In the genomic region with DNA sequence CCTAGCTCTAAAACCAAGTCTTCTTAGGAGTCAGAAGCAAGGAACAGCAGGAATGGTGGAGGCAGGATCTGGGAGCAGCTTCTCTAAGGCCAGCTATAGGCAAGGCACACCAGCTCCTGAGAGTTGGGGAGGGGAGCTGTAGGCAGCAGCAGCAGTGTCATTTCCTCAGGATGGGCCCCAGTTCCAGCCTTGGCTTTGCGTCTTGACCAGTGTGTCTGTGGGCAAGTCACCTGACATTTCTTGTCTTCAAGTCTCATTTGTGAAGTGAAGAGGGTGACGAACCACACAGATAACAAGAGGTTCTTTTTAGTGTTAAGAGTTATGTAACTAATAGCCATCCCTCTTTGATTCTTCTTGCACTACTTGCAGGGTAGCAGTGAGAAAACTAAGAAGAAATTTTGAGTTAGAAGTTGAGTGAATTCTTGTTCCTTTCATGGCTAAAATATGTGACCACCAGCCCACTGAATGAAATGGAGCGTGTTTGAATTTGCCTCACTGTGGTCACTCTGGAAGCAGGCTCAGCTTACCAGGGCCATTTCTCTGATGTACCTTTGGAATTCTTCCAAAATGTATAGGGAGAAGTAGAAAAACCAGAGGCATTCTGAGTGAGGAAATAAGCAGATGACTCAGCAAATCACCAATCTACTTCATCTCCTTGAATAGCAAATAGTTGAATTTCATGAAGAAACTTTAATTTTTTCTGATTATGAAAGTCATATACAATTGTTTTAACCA, we compare ENCODE assay signal across 1 cellular context.
TF ChIP-seq lines count a peak whose summit lies in the region.

No MANE protein-coding gene starts in this region.

TF ChIP-seq in IMR-90, 13 proteins besides CTCF, POLR2A, EP300 and RAD21 (continued from another document):
- TF ChIP-seq, protein P1, sequence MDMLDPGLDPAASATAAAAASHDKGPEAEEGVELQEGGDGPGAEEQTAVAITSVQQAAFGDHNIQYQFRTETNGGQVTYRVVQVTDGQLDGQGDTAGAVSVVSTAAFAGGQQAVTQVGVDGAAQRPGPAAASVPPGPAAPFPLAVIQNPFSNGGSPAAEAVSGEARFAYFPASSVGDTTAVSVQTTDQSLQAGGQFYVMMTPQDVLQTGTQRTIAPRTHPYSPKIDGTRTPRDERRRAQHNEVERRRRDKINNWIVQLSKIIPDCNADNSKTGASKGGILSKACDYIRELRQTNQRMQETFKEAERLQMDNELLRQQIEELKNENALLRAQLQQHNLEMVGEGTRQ (IDR thresholded peaks at IDR 0.05; ENCODE audit: low read depth, low read length): no peak
